ENCODE assay signal across 1 cellular context in genomic region chr19:37012093-37012745, GRCh38.
TF ChIP-seq lines count a peak whose summit lies in the region.

No MANE protein-coding gene starts in this region.

TF ChIP-seq in GM23338, 12 proteins besides CTCF, POLR2A, EP300 and RAD21 (continued from another document):
- TF ChIP-seq, protein P1, sequence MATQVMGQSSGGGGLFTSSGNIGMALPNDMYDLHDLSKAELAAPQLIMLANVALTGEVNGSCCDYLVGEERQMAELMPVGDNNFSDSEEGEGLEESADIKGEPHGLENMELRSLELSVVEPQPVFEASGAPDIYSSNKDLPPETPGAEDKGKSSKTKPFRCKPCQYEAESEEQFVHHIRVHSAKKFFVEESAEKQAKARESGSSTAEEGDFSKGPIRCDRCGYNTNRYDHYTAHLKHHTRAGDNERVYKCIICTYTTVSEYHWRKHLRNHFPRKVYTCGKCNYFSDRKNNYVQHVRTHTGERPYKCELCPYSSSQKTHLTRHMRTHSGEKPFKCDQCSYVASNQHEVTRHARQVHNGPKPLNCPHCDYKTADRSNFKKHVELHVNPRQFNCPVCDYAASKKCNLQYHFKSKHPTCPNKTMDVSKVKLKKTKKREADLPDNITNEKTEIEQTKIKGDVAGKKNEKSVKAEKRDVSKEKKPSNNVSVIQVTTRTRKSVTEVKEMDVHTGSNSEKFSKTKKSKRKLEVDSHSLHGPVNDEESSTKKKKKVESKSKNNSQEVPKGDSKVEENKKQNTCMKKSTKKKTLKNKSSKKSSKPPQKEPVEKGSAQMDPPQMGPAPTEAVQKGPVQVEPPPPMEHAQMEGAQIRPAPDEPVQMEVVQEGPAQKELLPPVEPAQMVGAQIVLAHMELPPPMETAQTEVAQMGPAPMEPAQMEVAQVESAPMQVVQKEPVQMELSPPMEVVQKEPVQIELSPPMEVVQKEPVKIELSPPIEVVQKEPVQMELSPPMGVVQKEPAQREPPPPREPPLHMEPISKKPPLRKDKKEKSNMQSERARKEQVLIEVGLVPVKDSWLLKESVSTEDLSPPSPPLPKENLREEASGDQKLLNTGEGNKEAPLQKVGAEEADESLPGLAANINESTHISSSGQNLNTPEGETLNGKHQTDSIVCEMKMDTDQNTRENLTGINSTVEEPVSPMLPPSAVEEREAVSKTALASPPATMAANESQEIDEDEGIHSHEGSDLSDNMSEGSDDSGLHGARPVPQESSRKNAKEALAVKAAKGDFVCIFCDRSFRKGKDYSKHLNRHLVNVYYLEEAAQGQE (IDR thresholded peaks at IDR 0.05; ENCODE audit: unreplicated experiment) = no peak
- TF ChIP-seq, protein P2, sequence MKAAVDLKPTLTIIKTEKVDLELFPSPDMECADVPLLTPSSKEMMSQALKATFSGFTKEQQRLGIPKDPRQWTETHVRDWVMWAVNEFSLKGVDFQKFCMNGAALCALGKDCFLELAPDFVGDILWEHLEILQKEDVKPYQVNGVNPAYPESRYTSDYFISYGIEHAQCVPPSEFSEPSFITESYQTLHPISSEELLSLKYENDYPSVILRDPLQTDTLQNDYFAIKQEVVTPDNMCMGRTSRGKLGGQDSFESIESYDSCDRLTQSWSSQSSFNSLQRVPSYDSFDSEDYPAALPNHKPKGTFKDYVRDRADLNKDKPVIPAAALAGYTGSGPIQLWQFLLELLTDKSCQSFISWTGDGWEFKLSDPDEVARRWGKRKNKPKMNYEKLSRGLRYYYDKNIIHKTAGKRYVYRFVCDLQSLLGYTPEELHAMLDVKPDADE (IDR thresholded peaks at IDR 0.05) = no peak
- no peak for TF ChIP-seq EZH2 (IDR thresholded peaks at IDR 0.05; ENCODE audit: low read depth, unreplicated experiment)
- TF ChIP-seq NANOG (IDR thresholded peaks at IDR 0.05; ENCODE audit: borderline replicate concordance) = no peak
